Comparison of ENCODE assay signal across 8 cellular contexts in genomic region chr20:59752101-59752586, GRCh38.
DNase-seq lines count a peak whose midpoint lies in the region; ATAC-seq lines count a peak whose summit lies in the region.

No MANE protein-coding gene starts in this region.

- in situ Hi-C loops in ACHN (cut with HindIII; ENCODE audit: low pct_ligation_motif_present, low pct_unique_long_range_greater_than_20kb, low sequenced_read_pairs), result no loop called here

- peak; percentile 81 for ATAC-seq in GM18867 (IDR thresholded peaks at IDR 0.05; ENCODE audit: unreplicated experiment)
- peak; percentile 73 for ATAC-seq in HG02798 (IDR thresholded peaks at IDR 0.05; ENCODE audit: poor library complexity, unreplicated experiment)
- no peak for ATAC-seq in sciatic nerve

- intact Hi-C loops in sciatic nerve (cut with DNase I), result loop anchor here (10.0 kb wide), 2 partner anchors 147 to 177 kb away; partner anchors contain the start of gene PHACTR3

- peak; percentile 80 for DNase-seq in NOMO-1 treated with dmso at 0.1 percent for 144 hours (lab: John Stamatoyannopoulos, UW; ENCODE audit: unreplicated experiment)
- DNase-seq in midbrain (lab: John Stamatoyannopoulos, UW), result peak; percentile 43
- DNase-seq in sciatic nerve (ENCODE audit: low spot score), result no peak
- no peak for DNase-seq in NCI-H510A (lab: John Stamatoyannopoulos, UW)
- DNase-seq in iPS-NIHi7 (ENCODE audit: extremely low spot score), result no peak
- no peak for DNase-seq in ACHN

Comparison
In these comparisons a context has a peak if more than half of its experiments do, and no peak if none do; other contexts are left out.
1. DNase-seq: peak in NOMO-1 treated with dmso at 0.1 percent for 144 hours (single experiment) and midbrain (single experiment); none in sciatic nerve (single experiment), NCI-H510A (single experiment), iPS-NIHi7 (single experiment) and ACHN (single experiment).